31 cellular contexts compared by ENCODE assay signal in the genomic region with DNA sequence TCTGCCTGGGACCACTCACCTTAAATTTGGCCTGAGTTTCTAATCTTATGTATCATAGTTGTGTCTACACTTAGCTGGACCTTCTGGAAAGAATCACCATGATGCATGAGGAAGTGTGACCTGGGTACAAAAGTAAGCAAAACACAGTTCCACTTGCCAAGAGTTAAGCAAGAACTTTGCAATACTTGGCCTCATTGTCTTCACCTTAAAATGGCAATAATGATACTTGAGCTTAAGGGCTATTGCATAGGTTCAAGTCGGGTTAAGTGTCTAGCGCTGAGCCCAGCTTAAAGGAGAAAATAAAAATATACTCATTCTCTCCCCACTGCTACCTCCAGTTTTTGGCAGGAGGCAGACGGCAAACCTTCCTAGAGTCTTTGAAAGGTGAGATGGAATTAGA.
"Had no signal": no experiment of that assay in that cellular context is flagged by ENCODE, and none has a peak within 500 bp of the region (broad histone marks: within the 10 kb centered on the region; RNA-seq: fewer than 3 reads in every experiment).

No MANE protein-coding gene starts in this region.

- H3K36me3 ChIP-seq: adrenal gland, breast epithelium had no signal

- H3K4me1 Mint-ChIP-seq: activated CD4-positive, alpha-beta memory T cell treated with anti-CD3 and anti-CD28 coated beads, Interleukin-2, amount 10 ng/mL, durations not matched to agents 7 days and 5 days; activated naive CD8-positive, alpha-beta T cell treated with anti-CD3 and anti-CD28 coated beads, Interleukin-2, amount 10 ng/mL, durations not matched to agents 7 days and 5 days; T-cell had no signal

- DNase-seq: activated CD4-positive, alpha-beta memory T cell treated with anti-CD3 and anti-CD28 coated beads, Interleukin-2, amount 10 ng/mL, durations not matched to agents 7 days and 5 days; activated CD4-positive, alpha-beta T cell treated with anti-CD3 and anti-CD28 coated beads, Interleukin-2, amount 50 U/mL, for 1 hour; activated CD4-positive, CD25-positive, alpha-beta regulatory T cell; activated gamma-delta T cell treated with Interleukin-2 at 50 U/mL for 16 hours; activated naive CD4-positive, alpha-beta T cell treated with anti-CD3 and anti-CD28 coated beads, Interleukin-2, amount 50 U/mL, for 16 hours; activated naive CD8-positive, alpha-beta T cell treated with anti-CD3 and anti-CD28 coated beads, Interleukin-2, amount 10 ng/mL, durations not matched to agents 7 days and 5 days; activated T-cell treated with anti-CD3 and anti-CD28 coated beads for 4 hours; activated T-cell treated with anti-CD3 and anti-CD28 coated beads, Interleukin-2, amount 50 U/mL, for 48 hours; adrenal gland; anterior cingulate cortex; central memory CD4-positive, alpha-beta T cell; Karpas-422; MM.1S; NCI-H1105; NCI-H1436; NCI-H1694 treated with DMSO at 0.1 percent for 48 hours; NCI-H2029 treated with DMSO at 0.1 percent for 48 hours; NCI-H345; NCI-H510A; NCI-H526 treated with DMSO at 0.1 percent for 48 hours; NCI-H82; OCI-M1; RPMI8226; T-cell; T-helper 2 cell had no signal

- H3K27me3 Mint-ChIP-seq: activated CD4-positive, alpha-beta memory T cell treated with anti-CD3 and anti-CD28 coated beads, Interleukin-2, amount 10 ng/mL, durations not matched to agents 7 days and 5 days; activated naive CD8-positive, alpha-beta T cell treated with anti-CD3 and anti-CD28 coated beads, Interleukin-2, amount 10 ng/mL, durations not matched to agents 7 days and 5 days; T-cell had no signal

- H3K4me1 ChIP-seq: adrenal gland, breast epithelium had no signal

- H3K27me3 ChIP-seq: adrenal gland, breast epithelium had no signal

- H3K36me3 Mint-ChIP-seq: activated naive CD8-positive, alpha-beta T cell treated with anti-CD3 and anti-CD28 coated beads, Interleukin-2, amount 10 ng/mL, durations not matched to agents 7 days and 5 days; T-cell had no signal

- H3K9me3 ChIP-seq: adrenal gland, breast epithelium had no signal

- H3K4me3 ChIP-seq: adrenal gland, breast epithelium, SK-N-MC had no signal

- H3K9me3 Mint-ChIP-seq: activated CD4-positive, alpha-beta memory T cell treated with anti-CD3 and anti-CD28 coated beads, Interleukin-2, amount 10 ng/mL, durations not matched to agents 7 days and 5 days; activated T-helper 2 cell treated with anti-CD3 and anti-CD28 coated beads, Interferon-gamma antibody, Interleukin-2, Interleukin-4, amounts not matched to agents 10 μg/mL and 5 μg/mL and 100 μg/mL, durations not matched to agents 14 hours and 24 hours and 36 hours; T-cell had no signal

- ATAC-seq: Panc1, Right ventricle myocardium inferior, T-cell had no signal

- H3K4me3 Mint-ChIP-seq: activated CD4-positive, alpha-beta memory T cell treated with anti-CD3 and anti-CD28 coated beads, Interleukin-2, amount 10 ng/mL, durations not matched to agents 7 days and 5 days; activated naive CD8-positive, alpha-beta T cell treated with anti-CD3 and anti-CD28 coated beads, Interleukin-2, amount 10 ng/mL, durations not matched to agents 7 days and 5 days; T-cell had no signal

- H3K27ac Mint-ChIP-seq: activated CD4-positive, alpha-beta memory T cell treated with anti-CD3 and anti-CD28 coated beads, Interleukin-2, amount 10 ng/mL, durations not matched to agents 7 days and 5 days; activated naive CD8-positive, alpha-beta T cell treated with anti-CD3 and anti-CD28 coated beads, Interleukin-2, amount 10 ng/mL, durations not matched to agents 7 days and 5 days; activated T-helper 2 cell treated with anti-CD3 and anti-CD28 coated beads, Interferon-gamma antibody, Interleukin-2, Interleukin-4, amounts not matched to agents 10 μg/mL and 5 μg/mL and 100 μg/mL, durations not matched to agents 14 hours and 24 hours and 36 hours; T-cell had no signal

- H3K27ac ChIP-seq: adrenal gland, breast epithelium, SK-N-MC, VCaP had no signal
